8 cellular contexts compared by ENCODE assay signal in genomic region chr11:65615229-65615949, GRCh38. TPM values are rescaled to one million over a fixed set of nuclear protein-coding genes. Genes with fewer than 3 reads are reported as not detected.
DNase-seq lines count a peak whose midpoint lies in the region; ATAC-seq and TF ChIP-seq lines count a peak whose summit lies in the region.

PCNX3 (plus strand) TSS chr11:65615776; CDS start chr11:65616312, 536 bp downstream.

- H3K4me3 ChIP-seq in GM12864 (ENCODE audit: low read depth, low read length), result peak within 1 kb of the TSS; percentile 91
- H3K4me3 ChIP-seq in thymus (ENCODE audit: low read length), result peak within 1 kb of the TSS; percentile 87

- H3K9me3 Mint-ChIP-seq in osteocyte (ENCODE audit: unreplicated experiment), result no peaks in the 10 kb centered on the region

- H3K27me3 Mint-ChIP-seq in osteocyte (ENCODE audit: unreplicated experiment), result no peaks in the 10 kb centered on the region

- DNase-seq in GM12864 (ENCODE audit: low read depth) (peak; percentile 100), NCI-H1417 (lab: John Stamatoyannopoulos, UW) (peak; percentile 100), SW 1271 (lab: John Stamatoyannopoulos, UW) (peak; percentile 99 to 100), head of caudate nucleus (peak; percentile 99 to 100 (median 100)), osteocyte (ENCODE audit: extremely low spot score, unreplicated experiment) (peak; percentile 100)
- DNase-seq in activated naive CD8-positive, alpha-beta T cell treated with anti-CD3 and anti-CD28 coated beads, Interleukin-2, amount 50 U/mL, for 16 hours (ENCODE audit: low read depth, low spot score), result peak; percentile 100

- peaks cover 32% of the 10 kb centered on the region for H3K4me1 ChIP-seq in thymus (ENCODE audit: control insufficient read depth, insufficient read depth, low read length)

- H3K4me3 Mint-ChIP-seq in osteocyte (ENCODE audit: unreplicated experiment), result peak within 1 kb of the TSS; percentile 89

- H3K36me3 Mint-ChIP-seq in osteocyte (ENCODE audit: unreplicated experiment), result peaks cover 14% of the 10 kb centered on the region

- under 1% methylated on average over 55 of the region's 55 CpGs for WGBS in thymus

- peaks cover 33% of the 10 kb centered on the region for H3K4me1 Mint-ChIP-seq in osteocyte (ENCODE audit: unreplicated experiment)

- no peak for TF ChIP-seq CTCF in GM12864 (IDR thresholded peaks at IDR 0.05; ENCODE audit: low read depth, low read length, missing control alignments)
- TF ChIP-seq CTCF in osteocyte (IDR thresholded peaks at IDR 0.05), result no peak

- intact Hi-C loops in head of caudate nucleus (cut with DNase I), result loop anchor here (2.0 to 5.0 kb wide), 2 partner anchors 37 to 45 kb away; partner anchors contain the start of gene ZNRD2

- peak within 1 kb of the TSS; percentile 94 for H3K27ac ChIP-seq in thymus (ENCODE audit: low read depth)

- H3K9me3 ChIP-seq in thymus (ENCODE audit: control insufficient read depth), result no peaks in the 10 kb centered on the region

- H3K27me3 ChIP-seq in thymus (ENCODE audit: control insufficient read depth, insufficient read depth), result no peaks in the 10 kb centered on the region

- ATAC-seq in HG02759 (IDR thresholded peaks at IDR 0.05; ENCODE audit: unreplicated experiment), result peak; percentile 73

- H3K27ac Mint-ChIP-seq in osteocyte (ENCODE audit: unreplicated experiment), result peak within 1 kb of the TSS; percentile 94

- peaks cover 45% of the 10 kb centered on the region for H3K36me3 ChIP-seq in thymus (ENCODE audit: control insufficient read depth, insufficient read depth)

RNA-seq across cellular contexts. Expression of gene PCNX3, which starts in this region (rescaled TPM):
- 47.7 and 49.8 TPM in 2 replicates for total RNA-seq in osteocyte
- polyA plus RNA-seq in thymus, result 23.4 TPM

Comparison
In these comparisons a context has a peak if more than half of its experiments do, and no peak if none do; other contexts are left out.
1. Peak in every context shown above with its lines: DNase-seq, ATAC-seq, H3K4me3 ChIP-seq and H3K27ac ChIP-seq.